Comparison of ENCODE assay signal across 10 cellular contexts in genomic region chr17:57724038-57724728, GRCh38. TPM values are rescaled to one million over a fixed set of nuclear protein-coding genes. Genes with fewer than 3 reads are reported as not detected.
A peak's percentile ranks its signal among the peaks of the same experiment; 100 is the strongest.
DNase-seq lines count a peak whose midpoint lies in the region; ATAC-seq lines count a peak whose summit lies in the region.
"Had no signal": no experiment of that assay in that cellular context is flagged by ENCODE, and none has a peak within 500 bp of the region (broad histone marks: within the 10 kb centered on the region; RNA-seq: fewer than 3 reads in every experiment).

No MANE protein-coding gene starts in this region.

- H3K4me3 ChIP-seq in mesodermal cell (ENCODE audit: extremely low read depth, insufficient read depth, low read length, poor library complexity, severe bottlenecking) (no peak overlapping the region), right cardiac atrium (ENCODE audit: low read length) (no peak overlapping the region)
- H3K4me3 ChIP-seq: dorsolateral prefrontal cortex, upper lobe of left lung had no signal

- 64 to 75% methylated on average over 13 to 14 of the region's 14 CpGs for WGBS in mesodermal cell (ENCODE audit: insufficient coverage in 2 of 2), 2 experiments
- 63% methylated on average over 14 of the region's 14 CpGs for WGBS in right cardiac atrium

- ATAC-seq in GM18498 (IDR thresholded peaks at IDR 0.05; ENCODE audit: unreplicated experiment) (peak; percentile 78), GM21786 (IDR thresholded peaks at IDR 0.05; ENCODE audit: unreplicated experiment) (peak; percentile 72), right cardiac atrium (no peak), GM21526 (IDR thresholded peaks at IDR 0.05; ENCODE audit: low FRiP score, unreplicated experiment) (no peak), GM19035 (IDR thresholded peaks at IDR 0.05; ENCODE audit: unreplicated experiment) (no peak), left ventricle myocardium superior (no peak)

- H3K9me3 ChIP-seq in mesodermal cell (ENCODE audit: control insufficient read depth, low read length) (no peaks in the 10 kb centered on the region), right cardiac atrium (ENCODE audit: control insufficient read depth, low read length) (no peaks in the 10 kb centered on the region)
- H3K9me3 ChIP-seq: upper lobe of left lung had no signal

- no peaks in the 10 kb centered on the region for H3K27me3 ChIP-seq in right cardiac atrium (ENCODE audit: control insufficient read depth, insufficient read depth)
- H3K27me3 ChIP-seq: upper lobe of left lung had no signal

- H3K27ac ChIP-seq in mesodermal cell (ENCODE audit: low read depth, low read length, severe bottlenecking), result peak overlapping the region; percentile 63
- no peak overlapping the region for H3K27ac ChIP-seq in right cardiac atrium (ENCODE audit: low read length)
- H3K27ac ChIP-seq: dorsolateral prefrontal cortex, upper lobe of left lung had no signal

- H3K36me3 ChIP-seq in mesodermal cell (ENCODE audit: control insufficient read depth, insufficient read depth, low read length), result no peaks in the 10 kb centered on the region
- H3K36me3 ChIP-seq: upper lobe of left lung had no signal

- intact Hi-C loops in right cardiac atrium (cut with DNase I) (no loop called here), left ventricle myocardium superior (cut with micrococcal nuclease) (no loop called here)

- DNase-seq in NCI-H2227 (lab: John Stamatoyannopoulos, UW; ENCODE audit: unreplicated experiment), result peak; percentile 70
- DNase-seq in right cardiac atrium, result no peak
- no peak for DNase-seq in left ventricle myocardium superior
- DNase-seq: dorsolateral prefrontal cortex had no signal

- H3K4me1 ChIP-seq in mesodermal cell (ENCODE audit: control insufficient read depth, insufficient read depth, low read length, poor library complexity, severe bottlenecking), result peaks cover 22% of the 10 kb centered on the region
- H3K4me1 ChIP-seq in right cardiac atrium (ENCODE audit: control insufficient read depth, insufficient read depth, low read length), result no peaks in the 10 kb centered on the region

RNA-seq across cellular contexts. Expression of gene CCDC182, which starts 20.9 kb away (rescaled TPM):
- not detected for polyA plus RNA-seq in mesodermal cell (2013, experiment 1 of 2)
- polyA plus RNA-seq in mesodermal cell (2013, experiment 2 of 2), result not detected
- not detected for total RNA-seq in right cardiac atrium
- polyA plus RNA-seq in right cardiac atrium, result not detected
- not detected for total RNA-seq in left ventricle myocardium superior
- total RNA-seq: upper lobe of left lung had no signal

Comparison
In these comparisons a context has a peak if more than half of its experiments do, and no peak if none do; other contexts are left out.
1. ATAC-seq: peak in GM18498 (single experiment) and GM21786 (single experiment); none in right cardiac atrium (0 of 2), GM21526 (single experiment), GM19035 (single experiment) and left ventricle myocardium superior (single experiment).